8 cellular contexts compared by ENCODE assay signal in the genomic region with DNA sequence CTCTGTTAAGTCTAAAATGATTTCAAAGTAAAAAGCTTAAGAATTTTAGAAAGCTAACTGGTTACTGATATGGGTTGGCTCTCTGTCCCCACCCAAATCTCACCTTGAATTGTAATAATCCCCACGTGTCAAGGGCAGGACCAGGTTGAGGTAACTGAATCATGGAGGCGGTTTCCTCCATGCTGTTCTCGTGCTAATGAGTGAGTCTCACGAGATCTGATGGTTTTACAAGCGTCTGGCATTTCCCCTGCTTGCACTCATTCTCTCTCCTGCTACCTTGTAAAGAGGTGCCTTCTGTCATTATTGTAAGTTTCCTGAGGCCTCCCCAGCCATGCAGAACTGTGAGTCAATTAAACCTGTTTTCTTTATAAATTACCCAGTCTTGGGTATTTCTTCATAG. TPM values are rescaled to one million over a fixed set of nuclear protein-coding genes. Genes with fewer than 3 reads are reported as not detected.
DNase-seq lines count a peak whose midpoint lies in the region; ATAC-seq, FAIRE-seq and TF ChIP-seq lines count a peak whose summit lies in the region.
"Not testable (repeated sequence)": the region's sequence is repeated elsewhere in the genome, so short reads cannot be mapped to it uniquely, and the experiment has no call there.
"Had no signal": no experiment of that assay in that cellular context is flagged by ENCODE, and none has a peak within 500 bp of the region (broad histone marks: within the 10 kb centered on the region; RNA-seq: fewer than 3 reads in every experiment).

No MANE protein-coding gene starts in this region.

- peak overlapping the region; percentile 97 to 100 for H3K27ac Mint-ChIP-seq in T-cell
- peak overlapping the region; percentile 64 for H3K27ac Mint-ChIP-seq in activated CD4-positive, alpha-beta T cell treated with anti-CD3 and anti-CD28 coated beads, Interleukin-2, amount 10 ng/mL, durations not matched to agents 24 days and 14 days
- peak overlapping the region; percentile 66 for H3K27ac Mint-ChIP-seq in activated T-cell treated with anti-CD3 and anti-CD28 coated beads, Interleukin-2, amount 50 U/mL, for 72 hours
- H3K27ac Mint-ChIP-seq in activated naive CD4-positive, alpha-beta T cell treated with anti-CD3 and anti-CD28 coated beads, Interleukin-2, amount 50 U/mL, for 24 hours = peak overlapping the region; percentile 96
- peak overlapping the region; percentile 95 to 98 for H3K27ac Mint-ChIP-seq in natural killer cell

- not testable (repeated sequence) for H2AFZ ChIP-seq in K562 (ENCODE audit: low read depth, low read length)

- not testable (repeated sequence) for H3K9me1 ChIP-seq in K562 (ENCODE audit: control insufficient read depth, insufficient read depth, low read length)

- H3K36me3 Mint-ChIP-seq in T-cell = peaks cover 32% of the 10 kb centered on the region
- peaks cover 81% of the 10 kb centered on the region for H3K36me3 Mint-ChIP-seq in activated CD4-positive, alpha-beta T cell treated with anti-CD3 and anti-CD28 coated beads, Interleukin-2, amount 10 ng/mL, durations not matched to agents 24 days and 14 days (ENCODE audit: low read depth)
- H3K36me3 Mint-ChIP-seq in activated T-cell treated with anti-CD3 and anti-CD28 coated beads, Interleukin-2, amount 50 U/mL, for 72 hours (ENCODE audit: insufficient read depth in 2 of 2) = peaks cover 9 to 34% of the 10 kb centered on the region in 2 donors
- peaks cover 35% of the 10 kb centered on the region for H3K36me3 Mint-ChIP-seq in activated naive CD4-positive, alpha-beta T cell treated with anti-CD3 and anti-CD28 coated beads, Interleukin-2, amount 50 U/mL, for 24 hours
- peaks cover 11% of the 10 kb centered on the region for H3K36me3 Mint-ChIP-seq in natural killer cell

- peak overlapping the region in 1 of 3 donors; percentile 97 for H3K4me3 Mint-ChIP-seq in T-cell
- not testable (repeated sequence) for H3K4me3 Mint-ChIP-seq in activated CD4-positive, alpha-beta T cell treated with anti-CD3 and anti-CD28 coated beads, Interleukin-2, amount 10 ng/mL, durations not matched to agents 24 days and 14 days; natural killer cell
- peak overlapping the region; percentile 59 to 62 for H3K4me3 Mint-ChIP-seq in activated T-cell treated with anti-CD3 and anti-CD28 coated beads, Interleukin-2, amount 50 U/mL, for 72 hours
- peak overlapping the region; percentile 65 for H3K4me3 Mint-ChIP-seq in activated naive CD4-positive, alpha-beta T cell treated with anti-CD3 and anti-CD28 coated beads, Interleukin-2, amount 50 U/mL, for 24 hours

- TF ChIP-seq CTCF in K562 (IDR thresholded peaks at IDR 0.05 in 2 of 3, conservative IDR thresholded peaks at IDR 0.05 in 1 of 3; ENCODE audit: insufficient read depth in 2 of 3, low read depth in 1 of 3, low read length in 3 of 3); natural killer cell (IDR thresholded peaks at IDR 0.05): not testable (repeated sequence)

- H3K9me3 ChIP-seq in K562 (replicated peaks; ENCODE audit: control insufficient read depth, insufficient read depth, low read depth, low read length) = not testable (repeated sequence)

- H4K20me1 ChIP-seq in K562 (replicated peaks; ENCODE audit: control insufficient read depth, insufficient read depth, low read length) = not testable (repeated sequence)

- not testable (repeated sequence) for H3K9ac ChIP-seq in K562 (ENCODE audit: insufficient read depth in 1 of 2, low read depth in 2 of 2, low read length in 2 of 2)

- H3K4me3 ChIP-seq in K562 = not testable (repeated sequence)

- H3K4me1 Mint-ChIP-seq in T-cell (peaks cover 95 to 100% (median 96%) of the 10 kb centered on the region in 3 donors), natural killer cell (peaks cover 84 to 93% of the 10 kb centered on the region in 2 donors)
- H3K4me1 Mint-ChIP-seq in activated CD4-positive, alpha-beta T cell treated with anti-CD3 and anti-CD28 coated beads, Interleukin-2, amount 10 ng/mL, durations not matched to agents 24 days and 14 days = peaks cover 89% of the 10 kb centered on the region
- H3K4me1 Mint-ChIP-seq in activated T-cell treated with anti-CD3 and anti-CD28 coated beads, Interleukin-2, amount 50 U/mL, for 72 hours (ENCODE audit: low read depth) = peaks cover 96% of the 10 kb centered on the region
- peaks cover 99% of the 10 kb centered on the region for H3K4me1 Mint-ChIP-seq in activated naive CD4-positive, alpha-beta T cell treated with anti-CD3 and anti-CD28 coated beads, Interleukin-2, amount 50 U/mL, for 24 hours

- intact Hi-C loops in activated CD4-positive, alpha-beta T cell treated with anti-CD3 and anti-CD28 coated beads, Interleukin-2, amount 10 ng/mL, durations not matched to agents 24 days and 14 days (cut with micrococcal nuclease); K562 (cut with micrococcal nuclease); natural killer cell (cut with micrococcal nuclease): not testable (repeated sequence)

- not testable (repeated sequence) for H3K9me3 Mint-ChIP-seq in T-cell; activated CD4-positive, alpha-beta T cell treated with anti-CD3 and anti-CD28 coated beads, Interleukin-2, amount 10 ng/mL, durations not matched to agents 24 days and 14 days; activated T-cell treated with anti-CD3 and anti-CD28 coated beads, Interleukin-2, amount 50 U/mL, for 72 hours; activated naive CD4-positive, alpha-beta T cell treated with anti-CD3 and anti-CD28 coated beads, Interleukin-2, amount 50 U/mL, for 24 hours; natural killer cell

- H3K27me3 Mint-ChIP-seq in T-cell; activated CD4-positive, alpha-beta T cell treated with anti-CD3 and anti-CD28 coated beads, Interleukin-2, amount 10 ng/mL, durations not matched to agents 24 days and 14 days; activated T-cell treated with anti-CD3 and anti-CD28 coated beads, Interleukin-2, amount 50 U/mL, for 72 hours (ENCODE audit: low read depth); activated naive CD4-positive, alpha-beta T cell treated with anti-CD3 and anti-CD28 coated beads, Interleukin-2, amount 50 U/mL, for 24 hours; natural killer cell (ENCODE audit: low read depth in 2 of 2): not testable (repeated sequence)

- not testable (repeated sequence) for TF ChIP-seq EP300 in K562 (IDR thresholded peaks at IDR 0.05; ENCODE audit: low read length)

- in situ Hi-C loops in K562 (cut with MboI) = not testable (repeated sequence)

- not testable (repeated sequence) for ATAC-seq in T-cell (replicated peaks in 1 of 4); activated T-cell treated with anti-CD3 and anti-CD28 coated beads, Interleukin-2, amount 50 U/mL, for 72 hours (replicated peaks in 1 of 2); K562; natural killer cell

- TF ChIP-seq POLR2A in K562 (conservative IDR thresholded peaks at IDR 0.05) = not testable (repeated sequence)

- not testable (repeated sequence) for FAIRE-seq in K562 (lab: Jason Lieb, UNC)

- H3K4me2 ChIP-seq in K562 (ENCODE audit: insufficient read depth, low read length) = not testable (repeated sequence)

- H3K4me1 ChIP-seq in K562 (replicated peaks in 1 of 2; ENCODE audit: control insufficient read depth in 2 of 2, insufficient read depth in 2 of 2, low read length in 2 of 2) = not testable (repeated sequence)

- H3K79me2 ChIP-seq in K562 (ENCODE audit: control insufficient read depth, insufficient read depth, low read length) = not testable (repeated sequence)

- H3K27me3 ChIP-seq in K562 (ENCODE audit: control insufficient read depth in 2 of 2, insufficient read depth in 2 of 2, low read length in 2 of 2) = not testable (repeated sequence)

- not testable (repeated sequence) for BruUV-seq in K562 (replicated peaks; lab: Mats Ljungman, UMichigan)

- H3K27ac ChIP-seq in K562 (ENCODE audit: extremely low read depth, low read depth, low read length) = not testable (repeated sequence)

- not testable (repeated sequence) for DNase-seq in T-cell; activated CD4-positive, alpha-beta T cell treated with anti-CD3 and anti-CD28 coated beads, Interleukin-2, amount 10 ng/mL, durations not matched to agents 24 days and 14 days; K562 (ENCODE audit: extremely low read depth in 1 of 4, low spot score in 3 of 4); natural killer cell
- DNase-seq in activated T-cell treated with anti-CD3 and anti-CD28 coated beads, Interleukin-2, amount 50 U/mL, for 72 hours = peak in 1 of 2 donors; percentile 31

- TF ChIP-seq RAD21 in K562 (CRISPR knock-in tag; conservative IDR thresholded peaks at IDR 0.05 in 1 of 2, IDR thresholded peaks at IDR 0.05 in 1 of 2) = not testable (repeated sequence)

- POLR2A ChIA-PET in T-cell (lab: Charles Lee) = interaction anchor here in 1 of 2 donors (1.0 kb wide), 1 partner anchor 77 kb away, joined by 3 read pairs; no protein-coding TSS in a partner anchor
- POLR2A ChIA-PET in K562 (lab: Yijun Ruan, JAX) = interaction anchor here (1.7 kb wide), 1 partner anchor 11 kb away, joined by 5 read pairs; no protein-coding TSS in a partner anchor

- CTCF ChIA-PET in T-cell (lab: Charles Lee) = interaction anchor here in 1 of 2 donors (2.0 kb wide), 1 partner anchor 8 kb away, joined by 4 read pairs; no protein-coding TSS in a partner anchor
- CTCF ChIA-PET in K562 (lab: Yijun Ruan, JAX; ENCODE audit: low intra/inter-chr PET ratio) = not testable (repeated sequence)

- WGBS in K562 (ENCODE audit: insufficient coverage, low coverage, missing lambda C conversion rate) = 0% methylated on average over 5 of the region's 5 CpGs

- not testable (repeated sequence) for H3K36me3 ChIP-seq in K562 (ENCODE audit: control insufficient read depth, insufficient read depth, low read length)

RNA-seq across cellular contexts. Expression of gene ATP10A, which starts 7.1 kb away (rescaled TPM):
- total RNA-seq in T-cell (10 to 100 TPM; 37.3 to 65.5 (median 53.4) TPM), K562 (2014; rRNA removed) (not detected in 2 replicates), K562 (2014; rRNA removed; fragmentation: Illumina TruSeq; extraction: Trizol) (not detected in 2 replicates), K562 (2015; rRNA removed; fragmentation: Illumina TruSeq; extraction: Trizol) (not detected in 2 replicates), K562 (2021) (0.04 and 0.09 TPM in 2 replicates), natural killer cell (10 to 100 TPM; 50.1 to 67.0 (median 51.2) TPM)
- 42.7 and 48.0 TPM in 2 replicates for total RNA-seq in activated CD4-positive, alpha-beta T cell treated with anti-CD3 and anti-CD28 coated beads, Interleukin-2, amount 10 ng/mL, durations not matched to agents 24 days and 14 days
- 10 to 100 TPM; 21.9 to 25.6 TPM for total RNA-seq in activated T-cell treated with anti-CD3 and anti-CD28 coated beads, Interleukin-2, amount 50 U/mL, for 72 hours
- total RNA-seq in K562 (2011; cell fraction: chromatin; rRNA removed; ENCODE audit: low replicate concordance) = not detected in 2 replicates
- total RNA-seq in K562 (2011; cell fraction: nucleolus; rRNA removed) = not detected in 2 replicates
- not detected in 2 replicates for total RNA-seq in K562 (2011; cell fraction: nucleoplasm; rRNA removed)
- polyA plus RNA-seq in K562 (2011; rRNA removed) (not detected in 2 replicates), K562 (2014; fragmentation: Illumina TruSeq; extraction: Trizol) (not detected in 2 replicates), K562 (2014; fragmentation: Nextera tagmentation; extraction: Ambion mirVana) (not detected), K562 (2014; rRNA removed) (not detected in 2 replicates)
- not detected in 2 replicates for polyA plus RNA-seq in K562 (2011; cell fraction: cytosol; rRNA removed)
- not detected in 2 replicates for polyA plus RNA-seq in K562 (2011; cell fraction: nucleus; rRNA removed)
- 0.01 TPM in 1 of 2 replicates, not detected in the other for polyA plus RNA-seq in K562 (2012)
- not detected in 2 replicates for polyA minus RNA-seq in K562 (2011; rRNA and poly(A)+ RNA removed)
- polyA minus RNA-seq in K562 (2011; cell fraction: cytosol; rRNA and poly(A)+ RNA removed) = not detected in 2 replicates
- not detected in 2 replicates for polyA minus RNA-seq in K562 (2011; cell fraction: nucleus; rRNA and poly(A)+ RNA removed)
- total RNA-seq: A673, MCF 10A had no signal

Comparison
In these comparisons a context has a peak if more than half of its experiments do, and no peak if none do; other contexts are left out.
1. RNA of gene ATP10A, which starts 7.1 kb away (total RNA-seq): 37.3 to 65.5 TPM in T-cell, 50.1 to 67.0 TPM in natural killer cell, 42.7 to 48.0 TPM in activated CD4-positive, alpha-beta T cell treated with anti-CD3 and anti-CD28 coated beads, Interleukin-2, amount 10 ng/mL, durations not matched to agents 24 days and 14 days and 21.9 to 25.6 TPM in activated T-cell treated with anti-CD3 and anti-CD28 coated beads, Interleukin-2, amount 50 U/mL, for 72 hours; 0.04 to 0.09 TPM in K562; every median in the first group is over 10 times any median in the second.
2. Peak in every context shown above with its lines, with median percentiles within 50 percentile points of each other: H3K27ac Mint-ChIP-seq.